Comparison of ENCODE assay signal across 1 cellular context in genomic region chr22:46538816-46539163, GRCh38.
TF ChIP-seq lines count a peak whose summit lies in the region.

No MANE protein-coding gene starts in this region.

TF ChIP-seq in WTC11, 78 proteins besides CTCF, POLR2A, EP300 and RAD21 (continued from another document):
- no peak for TF ChIP-seq E2F1 (CRISPR knock-in tag; IDR thresholded peaks at IDR 0.05)
- TF ChIP-seq STAT6 (CRISPR knock-in tag; conservative IDR thresholded peaks at IDR 0.05; ENCODE audit: low read depth): no peak
- no peak for TF ChIP-seq MXD4 (CRISPR knock-in tag; IDR thresholded peaks at IDR 0.05; ENCODE audit: borderline replicate concordance)
- TF ChIP-seq MLX (CRISPR knock-in tag; IDR thresholded peaks at IDR 0.05): no peak
- no peak for TF ChIP-seq IRF2 (CRISPR knock-in tag; IDR thresholded peaks at IDR 0.05; ENCODE audit: borderline replicate concordance, low read depth)
